Comparison of ENCODE assay signal across 8 cellular contexts in the genomic region with DNA sequence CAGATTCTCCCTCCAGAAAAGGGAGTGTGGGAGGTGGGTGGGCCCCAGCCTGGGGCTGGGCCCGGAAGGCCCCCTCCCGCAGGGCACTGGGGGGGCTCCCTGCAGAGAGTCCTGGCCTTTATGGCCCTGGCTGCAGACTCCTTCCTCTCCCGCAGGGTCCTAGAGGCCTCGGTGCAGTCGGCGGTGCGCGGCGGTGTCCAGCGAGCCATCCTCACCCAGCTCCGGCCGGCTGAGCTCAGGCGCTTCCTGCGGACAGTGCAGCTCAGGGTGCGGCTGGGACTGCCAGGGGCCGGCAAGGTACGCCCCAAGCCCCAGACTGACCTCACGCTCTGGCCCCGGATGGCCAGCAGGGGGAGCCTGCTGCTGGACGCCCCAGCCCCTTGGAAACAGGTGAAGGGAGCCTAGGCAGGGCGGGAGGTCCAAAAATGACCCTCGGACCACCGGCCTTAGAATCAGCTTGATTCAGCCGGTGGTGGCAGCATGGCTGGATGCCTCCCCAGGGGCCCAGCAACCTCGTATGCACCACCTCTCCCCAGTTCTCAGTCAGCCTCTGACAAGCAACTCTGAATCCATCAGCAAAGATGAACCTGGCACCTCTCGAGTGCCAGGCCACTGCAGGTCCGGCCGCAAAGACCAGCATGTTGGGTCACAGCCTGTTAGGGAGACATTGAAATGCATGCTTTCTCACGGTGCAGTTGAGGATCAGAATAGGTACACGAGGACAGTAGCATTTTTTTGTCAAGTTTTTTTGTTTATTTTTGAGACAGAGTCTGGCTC.
DNase-seq lines count a peak whose midpoint lies in the region; ATAC-seq and TF ChIP-seq lines count a peak whose summit lies in the region.

No MANE protein-coding gene starts in this region.

- H3K27me3 Mint-ChIP-seq in effector memory CD8-positive, alpha-beta T cell, result no peaks in the 10 kb centered on the region
- peaks cover 1% of the 10 kb centered on the region for H3K27me3 Mint-ChIP-seq in memory B cell
- no peaks in the 10 kb centered on the region for H3K27me3 Mint-ChIP-seq in stimulated activated naive B cell treated with anti-CD40 and anti-IgM and Interleukin-4, amounts not matched to agents 10 μg/mL and 1 μg/mL and 100 μg/mL, for 72 hours

- H3K9me3 Mint-ChIP-seq in effector memory CD8-positive, alpha-beta T cell, result no peaks in the 10 kb centered on the region
- H3K9me3 Mint-ChIP-seq in memory B cell, result no peaks in the 10 kb centered on the region
- no peaks in the 10 kb centered on the region for H3K9me3 Mint-ChIP-seq in stimulated activated naive B cell treated with anti-CD40 and anti-IgM and Interleukin-4, amounts not matched to agents 10 μg/mL and 1 μg/mL and 100 μg/mL, for 72 hours

- no peak overlapping the region for H3K27ac Mint-ChIP-seq in effector memory CD8-positive, alpha-beta T cell
- H3K27ac Mint-ChIP-seq in memory B cell, result no peak overlapping the region
- peak overlapping the region; percentile 83 for H3K27ac Mint-ChIP-seq in stimulated activated naive B cell treated with anti-CD40 and anti-IgM and Interleukin-4, amounts not matched to agents 10 μg/mL and 1 μg/mL and 100 μg/mL, for 72 hours

- TF ChIP-seq CTCF in GM12873 (IDR thresholded peaks at IDR 0.05; ENCODE audit: insufficient read depth, low read depth, low read length, missing control alignments), result peak; percentile 89

- H3K4me1 Mint-ChIP-seq in effector memory CD8-positive, alpha-beta T cell (ENCODE audit: low read depth in 2 of 2), result peaks cover 0 to 6% of the 10 kb centered on the region in 2 donors
- H3K4me1 Mint-ChIP-seq in memory B cell, result peaks cover 3% of the 10 kb centered on the region
- peaks cover 15 to 43% of the 10 kb centered on the region in 2 donors for H3K4me1 Mint-ChIP-seq in stimulated activated naive B cell treated with anti-CD40 and anti-IgM and Interleukin-4, amounts not matched to agents 10 μg/mL and 1 μg/mL and 100 μg/mL, for 72 hours

- H3K4me3 Mint-ChIP-seq in effector memory CD8-positive, alpha-beta T cell, result peak overlapping the region; percentile 29 to 43
- H3K4me3 Mint-ChIP-seq in memory B cell, result peak overlapping the region; percentile 57
- H3K4me3 Mint-ChIP-seq in stimulated activated naive B cell treated with anti-CD40 and anti-IgM and Interleukin-4, amounts not matched to agents 10 μg/mL and 1 μg/mL and 100 μg/mL, for 72 hours, result peak overlapping the region; percentile 44 to 80

- DNase-seq in HuH-7.5 (ENCODE audit: low spot score) (peak; percentile 85), memory B cell (ENCODE audit: low spot score in 2 of 2) (peak; percentile 36 to 60), RKO (ENCODE audit: low spot score) (no peak)
- DNase-seq in activated CD4-positive, alpha-beta T cell treated with anti-CD3 and anti-CD28 coated beads for 4 hours, result peak; percentile 24 to 29
- peak; percentile 20 to 30 (median 29) for DNase-seq in effector memory CD8-positive, alpha-beta T cell
- peak; percentile 46 for DNase-seq in stimulated activated naive B cell treated with anti-CD40 and anti-IgM and Interleukin-4, amounts not matched to agents 10 μg/mL and 1 μg/mL and 100 μg/mL, for 72 hours

- no peaks in the 10 kb centered on the region for H3K36me3 Mint-ChIP-seq in effector memory CD8-positive, alpha-beta T cell (ENCODE audit: insufficient read depth)
- no peaks in the 10 kb centered on the region for H3K36me3 Mint-ChIP-seq in memory B cell
- peaks cover 6 to 8% of the 10 kb centered on the region in 2 donors for H3K36me3 Mint-ChIP-seq in stimulated activated naive B cell treated with anti-CD40 and anti-IgM and Interleukin-4, amounts not matched to agents 10 μg/mL and 1 μg/mL and 100 μg/mL, for 72 hours

- peak; percentile 57 for ATAC-seq in effector memory CD8-positive, alpha-beta T cell (replicated peaks)
- ATAC-seq in memory B cell (ENCODE audit: low read depth) (peak; percentile 73), HG03439 (IDR thresholded peaks at IDR 0.05; ENCODE audit: unreplicated experiment) (no peak)
- peak; percentile 75 to 76 for ATAC-seq in stimulated activated naive B cell treated with anti-CD40 and anti-IgM and Interleukin-4, amounts not matched to agents 10 μg/mL and 1 μg/mL and 100 μg/mL, for 72 hours (replicated peaks)
